In the genomic region with DNA sequence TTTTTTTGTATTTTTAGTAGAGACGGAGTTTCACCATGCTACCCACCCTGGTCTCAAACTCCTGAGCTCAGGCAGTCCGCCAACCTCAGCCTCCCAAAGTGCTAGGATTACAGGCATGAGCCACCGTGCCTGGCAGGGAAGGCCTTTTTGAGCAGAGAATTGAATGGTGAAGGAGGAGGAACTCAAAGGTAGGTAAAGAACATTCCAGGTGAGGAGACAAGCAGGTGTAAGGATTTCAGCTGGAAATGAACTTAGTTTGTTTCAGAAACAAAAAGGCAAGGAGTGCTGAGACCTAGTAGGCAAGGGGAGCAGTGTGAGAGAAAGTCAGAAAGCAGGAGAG, we compare ENCODE assay signal across 13 cellular contexts. TPM values are rescaled to one million over a fixed set of nuclear protein-coding genes. Genes with fewer than 3 reads are reported as not detected.
DNase-seq lines count a peak whose midpoint lies in the region; ATAC-seq and TF ChIP-seq lines count a peak whose summit lies in the region.
"Had no signal": no experiment of that assay in that cellular context is flagged by ENCODE, and none has a peak within 500 bp of the region (broad histone marks: within the 10 kb centered on the region; RNA-seq: fewer than 3 reads in every experiment).

No MANE protein-coding gene starts in this region.

- no peak for TF ChIP-seq POLR2A in breast epithelium (IDR thresholded peaks at IDR 0.05)

- peak overlapping the region; percentile 71 for H3K27ac Mint-ChIP-seq in MCF 10A (ENCODE audit: low read depth, unreplicated experiment)
- H3K27ac Mint-ChIP-seq in type B pancreatic cell: no peak overlapping the region
- H3K27ac Mint-ChIP-seq: activated naive CD4-positive, alpha-beta T cell treated with anti-CD3 and anti-CD28 coated beads, Interleukin-2, amount 50 U/mL, for 24 hours had no signal

- H3K36me3 ChIP-seq in breast epithelium (no peaks in the 10 kb centered on the region), Panc1 (ENCODE audit: control insufficient read depth, insufficient read depth, low read length) (no peaks in the 10 kb centered on the region; the same call in none of the 2 replicates)
- H3K36me3 ChIP-seq in effector memory CD4-positive, alpha-beta T cell (ENCODE audit: control insufficient read depth, insufficient read depth, low read length): no peaks in the 10 kb centered on the region

- DNase-seq in MCF 10A (ENCODE audit: unreplicated experiment) (peak; percentile 13), breast epithelium (ENCODE audit: low spot score in 2 of 2) (no peak), Panc1 (ENCODE audit: low read depth, low spot score) (no peak), fibroblast of the aortic adventitia (ENCODE audit: low read depth) (no peak), type B pancreatic cell (ENCODE audit: extremely low spot score, unreplicated experiment) (no peak), KBM-7 (no peak)
- no peak for DNase-seq in effector memory CD4-positive, alpha-beta T cell
- DNase-seq: left colon; NK-92 treated with Interleukin-12 subunit alpha and Interleukin-12 subunit beta, amount 100 ng/mL, for 24 hours; psoas muscle had no signal

- CTCF ChIA-PET in MCF 10A (lab: Yijun Ruan, JAX): no interaction called here
- CTCF ChIA-PET in Panc1 (lab: Charles Lee): no interaction called here

- no peaks in the 10 kb centered on the region for H3K36me3 Mint-ChIP-seq in MCF 10A (ENCODE audit: insufficient read depth, unreplicated experiment)
- H3K36me3 Mint-ChIP-seq in type B pancreatic cell: peaks cover 4% of the 10 kb centered on the region
- H3K36me3 Mint-ChIP-seq: activated naive CD4-positive, alpha-beta T cell treated with anti-CD3 and anti-CD28 coated beads, Interleukin-2, amount 50 U/mL, for 24 hours had no signal

- no peak for ATAC-seq in Panc1
- ATAC-seq in HG02571 (IDR thresholded peaks at IDR 0.05; ENCODE audit: unreplicated experiment): no peak
- ATAC-seq: left colon, psoas muscle had no signal

- peak overlapping the region; percentile 77 for H3K4me3 Mint-ChIP-seq in MCF 10A (ENCODE audit: unreplicated experiment)
- H3K4me3 Mint-ChIP-seq in type B pancreatic cell: peak overlapping the region; percentile 76
- H3K4me3 Mint-ChIP-seq: activated naive CD4-positive, alpha-beta T cell treated with anti-CD3 and anti-CD28 coated beads, Interleukin-2, amount 50 U/mL, for 24 hours had no signal

- BruUV-seq in MCF 10A (replicated peaks; lab: Mats Ljungman, UMichigan) (no TSS peak), Panc1 (replicated peaks; lab: Mats Ljungman, UMichigan) (no TSS peak)

- H3K27me3 Mint-ChIP-seq in MCF 10A (ENCODE audit: insufficient read depth, unreplicated experiment) (no peaks in the 10 kb centered on the region), type B pancreatic cell (peaks cover 3% of the 10 kb centered on the region)
- H3K27me3 Mint-ChIP-seq: activated naive CD4-positive, alpha-beta T cell treated with anti-CD3 and anti-CD28 coated beads, Interleukin-2, amount 50 U/mL, for 24 hours had no signal

- H3K27me3 ChIP-seq in breast epithelium: no peaks in the 10 kb centered on the region
- no peaks in the 10 kb centered on the region for H3K27me3 ChIP-seq in Panc1 (ENCODE audit: control insufficient read depth, insufficient read depth, low read length)
- no peaks in the 10 kb centered on the region for H3K27me3 ChIP-seq in effector memory CD4-positive, alpha-beta T cell (replicated peaks; ENCODE audit: control insufficient read depth, insufficient read depth, low read length, poor library complexity, severe bottlenecking)

- POLR2A ChIA-PET in MCF 10A (lab: Yijun Ruan, JAX): interaction anchor here (0.6 kb wide), 1 partner anchor 457 kb away, joined by 4 read pairs; no protein-coding TSS in a partner anchor
- POLR2A ChIA-PET in Panc1 (lab: Charles Lee): no interaction called here

- H3K4me1 Mint-ChIP-seq in MCF 10A (ENCODE audit: insufficient read depth, unreplicated experiment): peaks cover 33% of the 10 kb centered on the region
- H3K4me1 Mint-ChIP-seq in type B pancreatic cell (ENCODE audit: unreplicated experiment): peaks cover 23% of the 10 kb centered on the region

- intact Hi-C loops in MCF 10A (cut with micrococcal nuclease) (no loop called here), breast epithelium (cut with DNase I; ENCODE audit: low total_unique reads) (no loop called here), Panc1 (cut with micrococcal nuclease; ENCODE audit: unreplicated experiment) (no loop called here)

- H3K9me3 Mint-ChIP-seq in MCF 10A (ENCODE audit: unreplicated experiment) (no peaks in the 10 kb centered on the region), type B pancreatic cell (no peaks in the 10 kb centered on the region)
- H3K9me3 Mint-ChIP-seq: activated naive CD4-positive, alpha-beta T cell treated with anti-CD3 and anti-CD28 coated beads, Interleukin-2, amount 50 U/mL, for 24 hours had no signal

- H3K4me3 ChIP-seq in breast epithelium (no peak overlapping the region), Panc1 (ENCODE audit: low read depth in 2 of 2, low read length in 2 of 2) (peak overlapping the region; percentile 73 to 76), fibroblast of the aortic adventitia (ENCODE audit: low read depth, low read length) (peak overlapping the region; percentile 6)
- H3K4me3 ChIP-seq in effector memory CD4-positive, alpha-beta T cell (ENCODE audit: insufficient read depth, low read depth, low read length, poor library complexity, severe bottlenecking): no peak overlapping the region
- H3K4me3 ChIP-seq: psoas muscle had no signal

- H3K27ac ChIP-seq in breast epithelium (no peak overlapping the region), Panc1 (ENCODE audit: low read length) (peak overlapping the region; percentile 34)
- no peak overlapping the region for H3K27ac ChIP-seq in effector memory CD4-positive, alpha-beta T cell (ENCODE audit: insufficient read depth, low read length, poor library complexity, severe bottlenecking)
- H3K27ac ChIP-seq: C4-2B, psoas muscle had no signal

- in situ Hi-C loops in Panc1 (cut with HindIII; ENCODE audit: low pct_unique_long_range_greater_than_20kb, low sequenced_read_pairs) (no loop called here), KBM-7 (cut with MboI; ENCODE audit: low pct_unique_long_range_greater_than_20kb, low sequenced_read_pairs) (no loop called here)

- H3K4me1 ChIP-seq in breast epithelium (peaks cover 0 to 6% of the 10 kb centered on the region in 2 donors), Panc1 (ENCODE audit: control insufficient read depth, insufficient read depth, low read length) (peaks cover 12% of the 10 kb centered on the region)
- peaks cover 5% of the 10 kb centered on the region for H3K4me1 ChIP-seq in effector memory CD4-positive, alpha-beta T cell (ENCODE audit: control insufficient read depth, insufficient read depth, low read length, poor library complexity, severe bottlenecking)
- H3K4me1 ChIP-seq: psoas muscle had no signal

- TF ChIP-seq CTCF in MCF 10A (IDR thresholded peaks at IDR 0.05; ENCODE audit: unreplicated experiment) (no peak), breast epithelium (IDR thresholded peaks at IDR 0.05) (no peak), Panc1 (IDR thresholded peaks at IDR 0.05) (no peak), fibroblast of the aortic adventitia (IDR thresholded peaks at IDR 0.05; ENCODE audit: insufficient read depth, low read length) (no peak), type B pancreatic cell (conservative IDR thresholded peaks at IDR 0.05) (no peak)

- H3K9me3 ChIP-seq in breast epithelium (no peaks in the 10 kb centered on the region), Panc1 (ENCODE audit: control insufficient read depth, insufficient read depth, low read depth, low read length) (no peaks in the 10 kb centered on the region)
- no peaks in the 10 kb centered on the region for H3K9me3 ChIP-seq in effector memory CD4-positive, alpha-beta T cell (ENCODE audit: control insufficient read depth, low read length)
- H3K9me3 ChIP-seq: psoas muscle had no signal

RNA-seq across cellular contexts. Expression of a gene that starts 2.5 kb away (rescaled TPM):
- total RNA-seq in MCF 10A (2022) (6.6 and 8.5 TPM in 2 replicates), breast epithelium (under 1 TPM in 2 of 3 donors, not detected in 1; 0.15 to 0.16 TPM), Panc1 (2021; ENCODE audit: unreplicated experiment) (20.5 TPM), fibroblast of the aortic adventitia (ENCODE audit: low replicate concordance) (0.33 and 8.8 TPM in 2 replicates), type B pancreatic cell (ENCODE audit: low replicate concordance) (8.8 and 23.4 TPM in 2 replicates)
- polyA plus RNA-seq in Panc1 (2012; ENCODE audit: insufficient read length): 5.5 TPM

Comparison
In these comparisons a context has a peak if more than half of its experiments do, and no peak if none do; other contexts are left out.
1. H3K4me3 ChIP-seq: peak in Panc1 (2 of 2) and fibroblast of the aortic adventitia (single experiment); none in breast epithelium (0 of 3) and effector memory CD4-positive, alpha-beta T cell (single experiment).